Comparison of ENCODE assay signal across 1 cellular context in genomic region chr12:106974525-106974924, GRCh38.
A peak's percentile ranks its signal among the peaks of the same experiment; 100 is the strongest.
TF ChIP-seq lines count a peak whose summit lies in the region.

No MANE protein-coding gene starts in this region.

TF ChIP-seq in HepG2, 621 proteins besides CTCF, POLR2A, EP300 and RAD21 (continued from another document and continues in another):
- TF ChIP-seq SMAD3 (CRISPR knock-in tag; IDR thresholded peaks at IDR 0.05), result 0 out of 2 replicates have a peak, but pooled peaks have one; percentile 39
- peak; percentile 37 for TF ChIP-seq THAP11 (CRISPR knock-in tag; IDR thresholded peaks at IDR 0.05)
- peak; percentile 25; the same call in 1 of the 2 replicates for TF ChIP-seq TCF7 (IDR thresholded peaks at IDR 0.05; ENCODE audit: low read depth)
- no peak for TF ChIP-seq IKZF4 (CRISPR knock-in tag; IDR thresholded peaks at IDR 0.05; ENCODE audit: borderline replicate concordance, low read depth, not compliant biosample characterization)
- no peak for TF ChIP-seq ZNF20 (CRISPR knock-in tag; IDR thresholded peaks at IDR 0.05)
- TF ChIP-seq KLF16 (CRISPR knock-in tag; IDR thresholded peaks at IDR 0.05), result peak in 1 of 2 experiments; percentile 71; a peak in 1 of 4 replicates
- TF ChIP-seq, protein P1, sequence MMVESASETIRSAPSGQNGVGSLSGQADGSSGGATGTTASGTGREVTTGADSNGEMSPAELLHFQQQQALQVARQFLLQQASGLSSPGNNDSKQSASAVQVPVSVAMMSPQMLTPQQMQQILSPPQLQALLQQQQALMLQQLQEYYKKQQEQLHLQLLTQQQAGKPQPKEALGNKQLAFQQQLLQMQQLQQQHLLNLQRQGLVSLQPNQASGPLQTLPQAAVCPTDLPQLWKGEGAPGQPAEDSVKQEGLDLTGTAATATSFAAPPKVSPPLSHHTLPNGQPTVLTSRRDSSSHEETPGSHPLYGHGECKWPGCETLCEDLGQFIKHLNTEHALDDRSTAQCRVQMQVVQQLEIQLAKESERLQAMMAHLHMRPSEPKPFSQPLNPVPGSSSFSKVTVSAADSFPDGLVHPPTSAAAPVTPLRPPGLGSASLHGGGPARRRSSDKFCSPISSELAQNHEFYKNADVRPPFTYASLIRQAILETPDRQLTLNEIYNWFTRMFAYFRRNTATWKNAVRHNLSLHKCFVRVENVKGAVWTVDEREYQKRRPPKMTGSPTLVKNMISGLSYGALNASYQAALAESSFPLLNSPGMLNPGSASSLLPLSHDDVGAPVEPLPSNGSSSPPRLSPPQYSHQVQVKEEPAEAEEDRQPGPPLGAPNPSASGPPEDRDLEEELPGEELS (CRISPR knock-in tag; IDR thresholded peaks at IDR 0.05), result peak; percentile 57
- TF ChIP-seq FOXA1 (IDR thresholded peaks at IDR 0.05), result peak; percentile 67
- TF ChIP-seq FOXA1 (CRISPR knock-in tag; IDR thresholded peaks at IDR 0.05), result peak; percentile 95
- no peak for TF ChIP-seq SP4 (CRISPR knock-in tag; IDR thresholded peaks at IDR 0.05)
- no peak for TF ChIP-seq ZNF296 (CRISPR knock-in tag; conservative IDR thresholded peaks at IDR 0.05)
- peak; percentile 60 for TF ChIP-seq ELF1 (CRISPR knock-in tag; IDR thresholded peaks at IDR 0.05)
- TF ChIP-seq RBM39 (IDR thresholded peaks at IDR 0.05; ENCODE audit: low read depth, low read length, poor library complexity, severe bottlenecking), result no peak
- peak; percentile 42 for TF ChIP-seq RBM22 (optimal IDR thresholded peaks at IDR 0.05; ENCODE audit: low read length)
- TF ChIP-seq ZFY (CRISPR knock-in tag; IDR thresholded peaks at IDR 0.05), result peak; percentile 62
- TF ChIP-seq, protein P2, sequence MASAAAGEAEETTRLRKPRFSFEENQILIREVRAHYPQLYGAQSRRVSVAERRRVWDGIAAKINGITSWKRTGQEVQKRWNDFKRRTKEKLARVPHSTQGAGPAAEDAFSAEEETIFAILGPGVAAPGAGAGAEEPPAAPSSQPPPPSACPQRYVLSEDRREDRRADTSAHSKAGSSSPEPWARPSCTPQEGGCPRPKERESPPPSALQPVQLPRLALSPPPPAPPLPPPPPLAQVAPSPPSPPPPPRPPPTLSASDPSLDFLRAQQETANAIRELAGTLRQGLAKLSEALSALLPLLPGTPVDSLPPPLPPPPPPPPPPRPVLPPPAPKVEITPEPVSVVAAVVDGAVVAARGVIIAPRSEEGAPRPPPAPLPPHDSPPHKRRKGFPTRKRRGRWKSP (CRISPR knock-in tag; IDR thresholded peaks at IDR 0.05), result no peak
- TF ChIP-seq ZNF331 (CRISPR knock-in tag; IDR thresholded peaks at IDR 0.05), result peak; percentile 31; the same call in 1 of the 2 replicates
- TF ChIP-seq NFYC (CRISPR knock-in tag; IDR thresholded peaks at IDR 0.05), result no peak
- peak; percentile 44 for TF ChIP-seq ASH2L (IDR thresholded peaks at IDR 0.05; ENCODE audit: insufficient read length, low read depth, low read length)
- no peak for TF ChIP-seq ZBTB8A (CRISPR knock-in tag; IDR thresholded peaks at IDR 0.05; ENCODE audit: borderline replicate concordance, low read depth)
- no peak for TF ChIP-seq ZNF253 (CRISPR knock-in tag; IDR thresholded peaks at IDR 0.05; ENCODE audit: borderline replicate concordance)
- no peak for TF ChIP-seq HNRNPUL1 (IDR thresholded peaks at IDR 0.05; ENCODE audit: low read depth, low read length)
- no peak for TF ChIP-seq FOXM1 (CRISPR knock-in tag; IDR thresholded peaks at IDR 0.05)
- no peak for TF ChIP-seq HOXD1 (CRISPR knock-in tag; IDR thresholded peaks at IDR 0.05)
- TF ChIP-seq ZBTB43 (CRISPR knock-in tag; conservative IDR thresholded peaks at IDR 0.05), result 0 out of 2 replicates have a peak, but pooled peaks have one; percentile 26
- no peak for TF ChIP-seq THAP7 (CRISPR knock-in tag; IDR thresholded peaks at IDR 0.05)
- TF ChIP-seq SOX6 (IDR thresholded peaks at IDR 0.05), result no peak
- TF ChIP-seq SOX6 (CRISPR knock-in tag; IDR thresholded peaks at IDR 0.05), result peak; percentile 80
- no peak for TF ChIP-seq DPF2 (CRISPR knock-in tag; IDR thresholded peaks at IDR 0.05; ENCODE audit: borderline replicate concordance, low read depth)
- TF ChIP-seq, protein P3, sequence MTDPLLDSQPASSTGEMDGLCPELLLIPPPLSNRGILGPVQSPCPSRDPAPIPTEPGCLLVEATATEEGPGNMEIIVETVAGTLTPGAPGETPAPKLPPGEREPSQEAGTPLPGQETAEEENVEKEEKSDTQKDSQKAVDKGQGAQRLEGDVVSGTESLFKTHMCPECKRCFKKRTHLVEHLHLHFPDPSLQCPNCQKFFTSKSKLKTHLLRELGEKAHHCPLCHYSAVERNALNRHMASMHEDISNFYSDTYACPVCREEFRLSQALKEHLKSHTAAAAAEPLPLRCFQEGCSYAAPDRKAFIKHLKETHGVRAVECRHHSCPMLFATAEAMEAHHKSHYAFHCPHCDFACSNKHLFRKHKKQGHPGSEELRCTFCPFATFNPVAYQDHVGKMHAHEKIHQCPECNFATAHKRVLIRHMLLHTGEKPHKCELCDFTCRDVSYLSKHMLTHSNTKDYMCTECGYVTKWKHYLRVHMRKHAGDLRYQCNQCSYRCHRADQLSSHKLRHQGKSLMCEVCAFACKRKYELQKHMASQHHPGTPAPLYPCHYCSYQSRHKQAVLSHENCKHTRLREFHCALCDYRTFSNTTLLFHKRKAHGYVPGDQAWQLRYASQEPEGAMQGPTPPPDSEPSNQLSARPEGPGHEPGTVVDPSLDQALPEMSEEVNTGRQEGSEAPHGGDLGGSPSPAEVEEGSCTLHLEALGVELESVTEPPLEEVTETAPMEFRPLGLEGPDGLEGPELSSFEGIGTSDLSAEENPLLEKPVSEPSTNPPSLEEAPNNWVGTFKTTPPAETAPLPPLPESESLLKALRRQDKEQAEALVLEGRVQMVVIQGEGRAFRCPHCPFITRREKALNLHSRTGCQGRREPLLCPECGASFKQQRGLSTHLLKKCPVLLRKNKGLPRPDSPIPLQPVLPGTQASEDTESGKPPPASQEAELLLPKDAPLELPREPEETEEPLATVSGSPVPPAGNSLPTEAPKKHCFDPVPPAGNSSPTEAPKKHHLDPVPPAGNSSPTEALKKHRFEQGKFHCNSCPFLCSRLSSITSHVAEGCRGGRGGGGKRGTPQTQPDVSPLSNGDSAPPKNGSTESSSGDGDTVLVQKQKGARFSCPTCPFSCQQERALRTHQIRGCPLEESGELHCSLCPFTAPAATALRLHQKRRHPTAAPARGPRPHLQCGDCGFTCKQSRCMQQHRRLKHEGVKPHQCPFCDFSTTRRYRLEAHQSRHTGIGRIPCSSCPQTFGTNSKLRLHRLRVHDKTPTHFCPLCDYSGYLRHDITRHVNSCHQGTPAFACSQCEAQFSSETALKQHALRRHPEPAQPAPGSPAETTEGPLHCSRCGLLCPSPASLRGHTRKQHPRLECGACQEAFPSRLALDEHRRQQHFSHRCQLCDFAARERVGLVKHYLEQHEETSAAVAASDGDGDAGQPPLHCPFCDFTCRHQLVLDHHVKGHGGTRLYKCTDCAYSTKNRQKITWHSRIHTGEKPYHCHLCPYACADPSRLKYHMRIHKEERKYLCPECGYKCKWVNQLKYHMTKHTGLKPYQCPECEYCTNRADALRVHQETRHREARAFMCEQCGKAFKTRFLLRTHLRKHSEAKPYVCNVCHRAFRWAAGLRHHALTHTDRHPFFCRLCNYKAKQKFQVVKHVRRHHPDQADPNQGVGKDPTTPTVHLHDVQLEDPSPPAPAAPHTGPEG (CRISPR knock-in tag; IDR thresholded peaks at IDR 0.05), result no peak
- 0 out of 2 replicates have a peak, but pooled peaks have one; percentile 38 for TF ChIP-seq ELF3 (CRISPR knock-in tag; IDR thresholded peaks at IDR 0.05)
- TF ChIP-seq GATAD2A (CRISPR knock-in tag; IDR thresholded peaks at IDR 0.05), result peak; percentile 82
- no peak for TF ChIP-seq ZBTB14 (CRISPR knock-in tag; IDR thresholded peaks at IDR 0.05)
- TF ChIP-seq ZNF446 (CRISPR knock-in tag; IDR thresholded peaks at IDR 0.05), result no peak
- TF ChIP-seq ADNP (CRISPR knock-in tag; IDR thresholded peaks at IDR 0.05), result no peak
- TF ChIP-seq NCOA2 (CRISPR knock-in tag; IDR thresholded peaks at IDR 0.05), result peak; percentile 50; the same call in 1 of the 2 replicates
- TF ChIP-seq, protein P4, sequence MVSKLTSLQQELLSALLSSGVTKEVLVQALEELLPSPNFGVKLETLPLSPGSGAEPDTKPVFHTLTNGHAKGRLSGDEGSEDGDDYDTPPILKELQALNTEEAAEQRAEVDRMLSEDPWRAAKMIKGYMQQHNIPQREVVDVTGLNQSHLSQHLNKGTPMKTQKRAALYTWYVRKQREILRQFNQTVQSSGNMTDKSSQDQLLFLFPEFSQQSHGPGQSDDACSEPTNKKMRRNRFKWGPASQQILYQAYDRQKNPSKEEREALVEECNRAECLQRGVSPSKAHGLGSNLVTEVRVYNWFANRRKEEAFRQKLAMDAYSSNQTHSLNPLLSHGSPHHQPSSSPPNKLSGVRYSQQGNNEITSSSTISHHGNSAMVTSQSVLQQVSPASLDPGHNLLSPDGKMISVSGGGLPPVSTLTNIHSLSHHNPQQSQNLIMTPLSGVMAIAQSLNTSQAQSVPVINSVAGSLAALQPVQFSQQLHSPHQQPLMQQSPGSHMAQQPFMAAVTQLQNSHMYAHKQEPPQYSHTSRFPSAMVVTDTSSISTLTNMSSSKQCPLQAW (CRISPR knock-in tag; IDR thresholded peaks at IDR 0.05), result peak; percentile 72
- no peak for TF ChIP-seq SUZ12 (IDR thresholded peaks at IDR 0.05; ENCODE audit: low read depth, low read length)
- no peak for TF ChIP-seq ZNF225 (CRISPR knock-in tag; IDR thresholded peaks at IDR 0.05)
- TF ChIP-seq ZNF749 (CRISPR knock-in tag; IDR thresholded peaks at IDR 0.05; ENCODE audit: borderline replicate concordance), result no peak
- TF ChIP-seq FOXK1 (CRISPR knock-in tag; IDR thresholded peaks at IDR 0.05; ENCODE audit: borderline replicate concordance, low read depth), result peak; percentile 83; the same call in 1 of the 2 replicates
- TF ChIP-seq CREM (IDR thresholded peaks at IDR 0.05), result peak; percentile 35; the same call in 1 of the 2 replicates
- no peak for TF ChIP-seq CREM (CRISPR knock-in tag; IDR thresholded peaks at IDR 0.05)
- peak; percentile 62; the same call in 1 of the 2 replicates for TF ChIP-seq FOXJ3 (CRISPR knock-in tag; IDR thresholded peaks at IDR 0.05; ENCODE audit: borderline replicate concordance)
- TF ChIP-seq, protein P5, sequence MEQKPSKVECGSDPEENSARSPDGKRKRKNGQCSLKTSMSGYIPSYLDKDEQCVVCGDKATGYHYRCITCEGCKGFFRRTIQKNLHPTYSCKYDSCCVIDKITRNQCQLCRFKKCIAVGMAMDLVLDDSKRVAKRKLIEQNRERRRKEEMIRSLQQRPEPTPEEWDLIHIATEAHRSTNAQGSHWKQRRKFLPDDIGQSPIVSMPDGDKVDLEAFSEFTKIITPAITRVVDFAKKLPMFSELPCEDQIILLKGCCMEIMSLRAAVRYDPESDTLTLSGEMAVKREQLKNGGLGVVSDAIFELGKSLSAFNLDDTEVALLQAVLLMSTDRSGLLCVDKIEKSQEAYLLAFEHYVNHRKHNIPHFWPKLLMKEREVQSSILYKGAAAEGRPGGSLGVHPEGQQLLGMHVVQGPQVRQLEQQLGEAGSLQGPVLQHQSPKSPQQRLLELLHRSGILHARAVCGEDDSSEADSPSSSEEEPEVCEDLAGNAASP (CRISPR knock-in tag; IDR thresholded peaks at IDR 0.05; ENCODE audit: borderline replicate concordance), result no peak
- TF ChIP-seq HINFP (CRISPR knock-in tag; IDR thresholded peaks at IDR 0.05; ENCODE audit: low read depth), result no peak
- peak; percentile 80 for TF ChIP-seq MED1 (CRISPR knock-in tag; IDR thresholded peaks at IDR 0.05)
